ENCODE assay signal across 18 cellular contexts in the genomic region with DNA sequence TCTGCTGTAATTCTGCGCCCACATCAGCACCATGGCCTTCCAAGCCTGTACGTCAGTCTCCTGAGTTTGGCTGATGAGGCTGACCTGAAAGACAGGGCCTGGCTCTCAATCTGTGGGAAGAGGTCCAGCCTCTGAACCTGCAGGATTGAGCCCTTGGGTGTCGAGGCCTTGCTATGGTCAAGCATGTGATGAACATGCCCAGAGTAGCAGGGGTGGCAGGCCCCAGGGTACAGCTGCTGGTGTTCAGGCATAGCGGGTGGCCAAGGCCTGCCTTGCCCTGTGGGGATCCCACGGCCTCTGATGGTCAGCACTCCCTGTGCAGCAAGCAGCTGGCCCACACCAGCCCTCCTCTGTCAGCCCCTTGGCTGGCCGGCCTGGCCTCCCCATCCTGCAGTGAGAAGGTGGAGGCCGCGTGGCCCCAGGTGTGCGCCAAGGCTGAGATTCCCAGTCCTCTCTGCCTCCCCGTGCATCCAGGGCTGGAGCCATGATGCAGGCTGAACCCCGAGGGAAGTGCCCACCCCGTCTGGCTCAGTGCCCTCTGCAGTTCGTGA.
DNase-seq lines count a peak whose midpoint lies in the region; ATAC-seq and TF ChIP-seq lines count a peak whose summit lies in the region.
"Had no signal": no experiment of that assay in that cellular context is flagged by ENCODE, and none has a peak within 500 bp of the region (broad histone marks: within the 10 kb centered on the region; RNA-seq: fewer than 3 reads in every experiment).

No MANE protein-coding gene starts in this region.

- no peaks in the 10 kb centered on the region for H3K79me2 ChIP-seq in DND-41 (ENCODE audit: insufficient read depth, low read length)

- H3K4me1 Mint-ChIP-seq in type B pancreatic cell (ENCODE audit: unreplicated experiment), result no peaks in the 10 kb centered on the region

- H4K8ac ChIP-seq in neuronal stem cell (ENCODE audit: low read depth, low read length), result peak overlapping the region; percentile 48

- peak overlapping the region; percentile 95 for H2AK5ac ChIP-seq in neuronal stem cell (ENCODE audit: low read depth, low read length)

- no peaks in the 10 kb centered on the region for H3K36me3 Mint-ChIP-seq in type B pancreatic cell
- H3K36me3 Mint-ChIP-seq: CD4-positive, CD25-positive, alpha-beta regulatory T cell had no signal

- H3K79me1 ChIP-seq in neuronal stem cell (ENCODE audit: low read depth, low read length), result no peaks in the 10 kb centered on the region

- H3K4me3 Mint-ChIP-seq in type B pancreatic cell, result no peak overlapping the region
- H3K4me3 Mint-ChIP-seq: CD4-positive, CD25-positive, alpha-beta regulatory T cell; GM23338 had no signal

- H3K27me3 Mint-ChIP-seq in type B pancreatic cell, result peaks cover 8% of the 10 kb centered on the region
- H3K27me3 Mint-ChIP-seq: CD4-positive, CD25-positive, alpha-beta regulatory T cell had no signal

- peak; percentile 3 for DNase-seq in activated naive CD4-positive, alpha-beta T cell treated with anti-CD3 and anti-CD28 coated beads, Interleukin-2, amount 50 U/mL, for 16 hours
- DNase-seq in activated naive CD4-positive, alpha-beta T cell (lab: John Stamatoyannopoulos, UW), result no peak
- DNase-seq in DND-41 (no peak), neuronal stem cell (ENCODE audit: low spot score) (no peak), type B pancreatic cell (ENCODE audit: extremely low spot score, unreplicated experiment) (peak; percentile 60), nucleus accumbens (lab: John Stamatoyannopoulos, UW) (no peak), AG08395 (ENCODE audit: low spot score) (no peak), NOMO-1 treated with dmso at 0.1 percent for 144 hours (lab: John Stamatoyannopoulos, UW; ENCODE audit: unreplicated experiment) (no peak)
- DNase-seq: AML-193; CD4-positive, CD25-positive, alpha-beta regulatory T cell; GDM1; NCI-H2029; NCI-H2171; NCI-H446 had no signal

- no peaks in the 10 kb centered on the region for H4K20me1 ChIP-seq in DND-41 (ENCODE audit: insufficient read depth, low read length)

- no peak overlapping the region for H2AFZ ChIP-seq in DND-41 (ENCODE audit: low read depth, low read length)
- H2AFZ ChIP-seq in neuronal stem cell (ENCODE audit: low read length), result no peak overlapping the region
- H2AFZ ChIP-seq: GM23338 had no signal

- peak overlapping the region; percentile 64 for H2BK15ac ChIP-seq in neuronal stem cell (ENCODE audit: low read length)

- ATAC-seq in DND-41 (ENCODE audit: insufficient read depth, low read depth), result no peak
- ATAC-seq: GM12878, GM23338, K562 had no signal

- no peaks in the 10 kb centered on the region for H3K9me3 Mint-ChIP-seq in type B pancreatic cell

- H3K9me3 ChIP-seq in DND-41 (ENCODE audit: insufficient read depth, low read length, severe bottlenecking) (no peaks in the 10 kb centered on the region), neuronal stem cell (replicated peaks in 1 of 2; ENCODE audit: control insufficient read depth in 2 of 2, insufficient read depth in 1 of 2, low read depth in 1 of 2, low read length in 2 of 2) (peaks cover 0 to 5% of the 10 kb centered on the region in 2 donors)

- TF ChIP-seq CTCF in DND-41 (IDR thresholded peaks at IDR 0.05; ENCODE audit: borderline replicate concordance, extremely low read depth, low read length, poor library complexity, severe bottlenecking) (no peak), type B pancreatic cell (conservative IDR thresholded peaks at IDR 0.05) (no peak)

- no peak overlapping the region for H4K91ac ChIP-seq in neuronal stem cell (ENCODE audit: low read depth, low read length, poor library complexity)

- peak overlapping the region; percentile 17 for H3K4ac ChIP-seq in neuronal stem cell (ENCODE audit: low read length)

- no CpG with 5 or more reads among the region's 13 CpGs for WGBS in neuronal stem cell (ENCODE audit: extremely low coverage in 2 of 2, insufficient read length in 2 of 2, insufficient replicate concordance in 1 of 2), 2 donors

- H3K18ac ChIP-seq in neuronal stem cell (ENCODE audit: low read length), result peak overlapping the region; percentile 92

- H2BK120ac ChIP-seq in neuronal stem cell (ENCODE audit: low read depth, low read length), result peak overlapping the region; percentile 54

- no peaks in the 10 kb centered on the region for H3K4me1 ChIP-seq in DND-41 (ENCODE audit: insufficient read depth, low read length)
- peaks cover 2 to 15% of the 10 kb centered on the region in 2 donors for H3K4me1 ChIP-seq in neuronal stem cell (ENCODE audit: control insufficient read depth in 2 of 2, insufficient read depth in 1 of 2, low read depth in 1 of 2, low read length in 2 of 2)

- H3K36me3 ChIP-seq in DND-41 (ENCODE audit: insufficient read depth, low read length) (no peaks in the 10 kb centered on the region), neuronal stem cell (replicated peaks in 1 of 2; ENCODE audit: control insufficient read depth in 2 of 2, insufficient read depth in 2 of 2, low read length in 2 of 2) (peaks cover 0 to 4% of the 10 kb centered on the region in 2 donors)

- H3K4me3 ChIP-seq in DND-41 (ENCODE audit: low read depth in 1 of 2, low read length in 2 of 2) (no peak overlapping the region), neuronal stem cell (ENCODE audit: low read length in 2 of 2) (no peak overlapping the region)
- H3K4me3 ChIP-seq: GM12878, GM23338, K562 had no signal

- H2BK12ac ChIP-seq in neuronal stem cell (ENCODE audit: low read length), result peak overlapping the region; percentile 63

- H3K9ac ChIP-seq in DND-41 (ENCODE audit: low read depth, low read length) (no peak overlapping the region), neuronal stem cell (ENCODE audit: low read depth, low read length, poor library complexity) (peak overlapping the region; percentile 24)

- peak overlapping the region; percentile 83 for H2BK5ac ChIP-seq in neuronal stem cell (ENCODE audit: low read length)

- no peak overlapping the region for H3K27ac Mint-ChIP-seq in type B pancreatic cell
- H3K27ac Mint-ChIP-seq: CD4-positive, CD25-positive, alpha-beta regulatory T cell; GM23338 had no signal

- no peaks in the 10 kb centered on the region for H3K27me3 ChIP-seq in DND-41 (ENCODE audit: insufficient read depth, low read length, poor library complexity)
- H3K27me3 ChIP-seq in neuronal stem cell (ENCODE audit: control insufficient read depth in 3 of 3, insufficient read depth in 3 of 3, low read depth in 1 of 3, low read length in 3 of 3), result peaks cover 0 to 19% (median 2%) of the 10 kb centered on the region in 3 experiments

- peak overlapping the region; percentile 46 for H3K23ac ChIP-seq in neuronal stem cell (ENCODE audit: low read depth, low read length, poor library complexity)

- H3K14ac ChIP-seq in neuronal stem cell (ENCODE audit: low read length), result no peak overlapping the region

- H3K27ac ChIP-seq in DND-41 (ENCODE audit: low read length) (0 out of 2 replicates have a peak overlapping the region, but pooled peaks have one; percentile 34), neuronal stem cell (replicated peaks; ENCODE audit: low read length) (no peak overlapping the region)
- H3K27ac ChIP-seq: RWPE1 had no signal

- no peak overlapping the region for H3K4me2 ChIP-seq in DND-41 (ENCODE audit: insufficient read depth, low read length)
- H3K4me2 ChIP-seq in neuronal stem cell (ENCODE audit: insufficient read depth, low read length, poor library complexity, severe bottlenecking), result no peak overlapping the region
- H3K4me2 ChIP-seq: GM23338 had no signal

Comparison
In these comparisons a context has a peak if more than half of its experiments do, and no peak if none do; other contexts are left out.
1. DNase-seq: peak in activated naive CD4-positive, alpha-beta T cell treated with anti-CD3 and anti-CD28 coated beads, Interleukin-2, amount 50 U/mL, for 16 hours (single experiment) and type B pancreatic cell (single experiment); none in activated naive CD4-positive, alpha-beta T cell (0 of 4), DND-41 (single experiment), neuronal stem cell (single experiment), nucleus accumbens (0 of 56), AG08395 (single experiment) and NOMO-1 treated with dmso at 0.1 percent for 144 hours (single experiment).